Comparison of ENCODE assay signal across 23 cellular contexts in genomic region chrX:3227526-3227925, GRCh38.
"Had no signal": no experiment of that assay in that cellular context is flagged by ENCODE, and none has a peak within 500 bp of the region (broad histone marks: within the 10 kb centered on the region; RNA-seq: fewer than 3 reads in every experiment).

No MANE protein-coding gene starts in this region.

- H3K4me2 ChIP-seq: neural progenitor cell had no signal

- H3K79me2 ChIP-seq: parathyroid adenoma had no signal

- DNase-seq: natural killer cell; occipital lobe; ovary; posterior cingulate gyrus; psoas muscle; right cardiac atrium; right lobe of liver; sigmoid colon; small intestine; stimulated activated CD4-positive, alpha-beta T cell treated with anti-CD3 and anti-CD28 coated beads, Interleukin-15, amount 100 ng/mL, for 24 hours; stimulated activated CD4-positive, alpha-beta T cell treated with anti-CD3 and anti-CD28 coated beads, Interleukin-2, amount 100 ng/mL, for 24 hours; stimulated activated CD4-positive, alpha-beta T cell treated with anti-CD3 and anti-CD28 coated beads, Interleukin-2, amount 100 ng/mL, for 48 hours; stimulated activated CD4-positive, alpha-beta T cell treated with anti-CD3 and anti-CD28 coated beads, Interleukin-4, amount 100 ng/mL, for 24 hours; stimulated activated naive B cell treated with anti-CD40 and anti-IgM and Interleukin-4, amounts not matched to agents 10 μg/mL and 1 μg/mL and 100 μg/mL, for 72 hours; stimulated activated naive CD4-positive, alpha-beta T cell treated with Interleukin-2 at 50 U/mL for 16 hours; stomach; tibial artery; transverse colon; upper lobe of left lung had no signal

- H3K9me3 ChIP-seq: ovary, psoas muscle, right lobe of liver, sigmoid colon, stomach, tibial artery, transverse colon, upper lobe of left lung, vagina had no signal

- ATAC-seq: natural killer cell; psoas muscle; right cardiac atrium; right lobe of liver; stimulated activated effector memory CD8-positive, alpha-beta T cell treated with anti-CD3 and anti-CD28 coated beads, Interleukin-12 subunit alpha, Interleukin-12 subunit beta, amount 100 ng/mL, for 72 hours; stimulated activated naive B cell treated with anti-CD40 and anti-IgM and Interleukin-4, amounts not matched to agents 10 μg/mL and 1 μg/mL and 100 μg/mL, for 72 hours had no signal

- H3K27ac ChIP-seq: neural progenitor cell, ovary, parathyroid adenoma, psoas muscle, right lobe of liver, sigmoid colon, stomach, tibial artery, transverse colon, upper lobe of left lung, vagina had no signal

- H3K9ac ChIP-seq: neural progenitor cell, parathyroid adenoma had no signal

- H3K4me3 ChIP-seq: neural progenitor cell, ovary, psoas muscle, right lobe of liver, sigmoid colon, stomach, tibial artery, transverse colon, upper lobe of left lung, vagina had no signal

- H3K4me1 ChIP-seq: neural progenitor cell, parathyroid adenoma, psoas muscle, right lobe of liver, sigmoid colon, stomach, tibial artery, transverse colon, upper lobe of left lung, vagina had no signal

- H3K36me3 ChIP-seq: neural progenitor cell, ovary, right lobe of liver, sigmoid colon, stomach, tibial artery, transverse colon, upper lobe of left lung, vagina had no signal

- H3K27me3 ChIP-seq: neural progenitor cell, ovary, right lobe of liver, sigmoid colon, stomach, tibial artery, transverse colon, upper lobe of left lung, vagina had no signal
